Comparison of ENCODE assay signal across 22 cellular contexts in the genomic region with DNA sequence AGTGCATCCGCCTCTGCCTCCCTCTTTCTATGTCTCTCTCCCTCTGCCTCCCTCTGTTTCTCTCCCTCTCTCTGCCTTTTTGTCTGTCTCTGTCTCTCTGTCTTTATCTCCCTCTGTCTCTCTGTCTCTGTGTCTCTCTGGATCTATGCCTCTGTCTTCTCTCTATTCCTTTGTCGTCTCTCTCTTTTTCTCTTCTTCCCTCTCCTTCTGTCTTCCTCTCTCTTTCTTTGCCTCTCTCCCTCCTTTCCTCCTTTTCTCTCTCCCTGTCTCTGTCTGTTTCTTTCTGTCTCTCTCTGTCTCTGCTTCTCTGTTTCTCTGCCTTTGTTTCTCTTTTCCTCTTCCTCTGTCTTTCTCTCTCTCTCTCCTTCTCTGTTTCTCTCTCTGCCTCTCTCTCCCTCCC.
"Had no signal": no experiment of that assay in that cellular context is flagged by ENCODE, and none has a peak within 500 bp of the region (broad histone marks: within the 10 kb centered on the region; RNA-seq: fewer than 3 reads in every experiment).

No MANE protein-coding gene starts in this region.

- H3K4me3 ChIP-seq: coronary artery, dorsolateral prefrontal cortex, esophagus muscularis mucosa, gastroesophageal sphincter, heart left ventricle, hepatocyte, left ventricle myocardium inferior, lower lobe of right lung, mucosa of descending colon had no signal

- H3K27me3 ChIP-seq: esophagus muscularis mucosa, foreskin keratinocyte, gastroesophageal sphincter, heart left ventricle, hepatocyte had no signal

- H3K4me1 ChIP-seq: esophagus muscularis mucosa, foreskin keratinocyte, gastroesophageal sphincter, heart left ventricle, left ventricle myocardium inferior, lower lobe of right lung had no signal

- DNase-seq: dermis blood vessel endothelial cell; dorsolateral prefrontal cortex; effector CD4-positive, alpha-beta T cell; effector memory CD4-positive, alpha-beta T cell; foreskin keratinocyte; heart left ventricle; hypothalamus; immature natural killer cell; islet precursor cell; kidney; kidney glomerular epithelial cell; left colon; left ventricle myocardium inferior; lower lobe of right lung; mesenchymal stem cell; mucosa of descending colon had no signal

- H3K9me3 ChIP-seq: esophagus muscularis mucosa, gastroesophageal sphincter, heart left ventricle, left ventricle myocardium inferior, lower lobe of right lung, mucosa of descending colon had no signal

- H3K27ac ChIP-seq: coronary artery, dorsolateral prefrontal cortex, esophagus muscularis mucosa, foreskin keratinocyte, gastroesophageal sphincter, heart left ventricle, hepatocyte, left ventricle myocardium inferior, lower lobe of right lung had no signal

- H3K27ac Mint-ChIP-seq: mesothelial cell of epicardium had no signal

- H3K36me3 Mint-ChIP-seq: mesothelial cell of epicardium had no signal

- ATAC-seq: foreskin keratinocyte, gastroesophageal sphincter, heart left ventricle, left colon, left lobe of liver, lower lobe of right lung, mucosa of descending colon had no signal

- H3K36me3 ChIP-seq: esophagus muscularis mucosa, gastroesophageal sphincter, heart left ventricle, left ventricle myocardium inferior, lower lobe of right lung had no signal
